In the genomic region with DNA sequence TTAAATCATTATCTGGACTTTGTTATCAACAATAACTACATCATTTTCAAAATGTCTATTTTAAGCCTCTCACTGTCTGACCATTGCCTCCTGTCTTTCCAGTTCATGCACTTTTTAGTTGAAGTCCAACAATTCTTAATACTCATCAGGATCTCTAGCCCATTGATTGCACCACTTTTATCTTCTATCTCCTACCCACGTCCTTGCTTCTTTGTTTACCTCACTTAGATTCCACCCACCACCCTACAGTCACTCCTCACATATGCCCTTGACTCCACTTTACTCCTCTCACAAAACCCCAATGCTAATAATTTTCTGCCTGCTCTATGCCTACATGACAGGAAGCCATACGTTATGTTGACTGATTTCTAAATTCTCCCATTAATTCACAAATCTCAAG, we compare ENCODE assay signal across 37 cellular contexts. TPM values are rescaled to one million over a fixed set of nuclear protein-coding genes. Genes with fewer than 3 reads are reported as not detected.
"Had no signal": no experiment of that assay in that cellular context is flagged by ENCODE, and none has a peak within 500 bp of the region (broad histone marks: within the 10 kb centered on the region; RNA-seq: fewer than 3 reads in every experiment).

No MANE protein-coding gene starts in this region.

- H3K27me3 ChIP-seq: MG63 had no signal

- H3K36me3 ChIP-seq: MG63 had no signal

- H3K27ac ChIP-seq: KMS-11 had no signal

- H3K9me3 ChIP-seq: MG63 had no signal

- H3K9ac ChIP-seq: KMS-11 had no signal

- H3K4me2 ChIP-seq: KMS-11 had no signal

- DNase-seq: Karpas-422, Kasumi-1, MG63, MM.1S, MV-4-11, NCI-H1048, NCI-H1092, NCI-H1092 treated with DMSO at 0.1 percent for 48 hours, NCI-H1105, NCI-H1105 treated with DMSO at 0.1 percent for 48 hours, NCI-H1417, NCI-H1417 treated with DMSO at 0.1 percent for 48 hours, NCI-H1436, NCI-H1436 treated with DMSO at 0.1 percent for 48 hours, NCI-H146, NCI-H1694, NCI-H1694 treated with DMSO at 0.1 percent for 48 hours, NCI-H187, NCI-H187 treated with DMSO at 0.1 percent for 48 hours, NCI-H1930, NCI-H2029, NCI-H2029 treated with DMSO at 0.1 percent for 48 hours, NCI-H2081, NCI-H2081 treated with DMSO at 0.1 percent for 48 hours, NCI-H2107, NCI-H2171, NCI-H2171 treated with DMSO at 0.1 percent for 48 hours, NCI-H2227 treated with DMSO at 0.1 percent for 48 hours, NCI-H226, NCI-H345, NCI-H446, NCI-H446 treated with DMSO at 0.1 percent for 48 hours, NCI-H510A, NCI-H510A treated with DMSO at 0.1 percent for 48 hours had no signal

- H3K4me3 ChIP-seq: MG63 had no signal

RNA-seq across cellular contexts. Expression of a gene that starts 21.9 kb away (rescaled TPM):
- total RNA-seq: LHCN-M2, MCF 10A had no signal
